ENCODE assay signal across 16 cellular contexts in the genomic region with DNA sequence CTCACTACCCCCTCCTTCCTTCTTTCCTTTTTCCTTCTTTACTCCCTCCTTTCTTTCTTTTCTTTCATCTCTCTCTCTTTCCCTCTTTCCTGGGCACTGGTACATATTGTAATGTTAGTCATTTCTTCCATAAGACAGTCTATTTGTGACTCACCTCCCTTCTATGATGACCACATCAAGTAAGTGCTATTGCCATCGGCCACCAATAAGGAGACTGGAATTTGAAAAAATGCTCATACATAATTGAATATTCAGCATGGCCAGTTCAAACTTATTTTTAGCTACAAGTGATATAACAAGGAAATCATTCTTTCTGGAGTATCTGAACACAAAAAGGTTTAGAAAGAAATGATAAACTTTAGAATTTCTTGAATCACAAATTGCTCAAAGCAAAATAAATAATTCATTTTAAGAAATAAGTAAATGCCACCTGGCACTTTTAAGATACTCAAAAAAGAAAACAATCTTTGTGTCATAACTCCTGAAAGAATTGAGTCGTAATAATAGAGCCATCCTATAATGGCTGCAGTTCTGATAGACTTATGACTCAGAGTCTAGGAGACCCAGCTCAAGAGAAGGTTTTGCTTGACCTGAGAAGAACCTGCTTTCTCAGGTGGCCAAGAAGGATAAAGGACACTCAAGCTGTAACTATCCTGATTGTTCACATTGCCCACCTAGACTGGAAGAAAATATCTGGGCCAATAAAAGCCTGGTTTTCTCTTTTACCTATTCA. TPM values are rescaled to one million over a fixed set of nuclear protein-coding genes. Genes with fewer than 3 reads are reported as not detected.
DNase-seq lines count a peak whose midpoint lies in the region; ATAC-seq and TF ChIP-seq lines count a peak whose summit lies in the region.
"Had no signal": no experiment of that assay in that cellular context is flagged by ENCODE, and none has a peak within 500 bp of the region (broad histone marks: within the 10 kb centered on the region; RNA-seq: fewer than 3 reads in every experiment).

No MANE protein-coding gene starts in this region.

- no peak for ATAC-seq in GM23338

- H3K36me3 ChIP-seq in GM23338 (ENCODE audit: insufficient read depth) (no peaks in the 10 kb centered on the region), SJSA1 (no peaks in the 10 kb centered on the region), skeletal muscle satellite cell (ENCODE audit: insufficient read depth, low read length) (no peaks in the 10 kb centered on the region), Peyer's patch (no peaks in the 10 kb centered on the region), endodermal cell (ENCODE audit: control insufficient read depth, insufficient read depth, low read length) (no peaks in the 10 kb centered on the region)

- H3K9ac ChIP-seq in skeletal muscle satellite cell (ENCODE audit: low read depth, low read length) (peak overlapping the region; percentile 49), endodermal cell (ENCODE audit: extremely low read depth, low read length, poor library complexity, severe bottlenecking) (no peak overlapping the region)

- TF ChIP-seq CTCF in GM23338 (conservative IDR thresholded peaks at IDR 0.05; ENCODE audit: low read depth in 2 of 2) (no peak), mesothelial cell of epicardium (IDR thresholded peaks at IDR 0.05; ENCODE audit: unreplicated experiment) (no peak), Peyer's patch (IDR thresholded peaks at IDR 0.05) (no peak), endodermal cell (conservative IDR thresholded peaks at IDR 0.05) (no peak)

- no peaks in the 10 kb centered on the region for H4K20me1 ChIP-seq in GM23338 (replicated peaks; ENCODE audit: insufficient read depth)

- H3K79me2 ChIP-seq in GM23338 (replicated peaks; ENCODE audit: insufficient read depth): no peaks in the 10 kb centered on the region

- H3K27me3 ChIP-seq in GM23338 (ENCODE audit: insufficient read depth): no peaks in the 10 kb centered on the region
- H3K27me3 ChIP-seq in SJSA1 (replicated peaks): no peaks in the 10 kb centered on the region
- no peaks in the 10 kb centered on the region for H3K27me3 ChIP-seq in skeletal muscle satellite cell (ENCODE audit: control insufficient read depth, insufficient read depth, low read length)
- H3K27me3 ChIP-seq in Peyer's patch: no peaks in the 10 kb centered on the region
- H3K27me3 ChIP-seq in endodermal cell (ENCODE audit: control insufficient read depth, insufficient read depth, low read length, poor library complexity, severe bottlenecking): peaks cover 7% of the 10 kb centered on the region

- H3K4me3 ChIP-seq in GM23338: no peak overlapping the region
- H3K4me3 ChIP-seq in SJSA1: no peak overlapping the region
- no peak overlapping the region for H3K4me3 ChIP-seq in skeletal muscle satellite cell (ENCODE audit: low read length)
- H3K4me3 ChIP-seq in Peyer's patch: no peak overlapping the region
- no peak overlapping the region for H3K4me3 ChIP-seq in endodermal cell (ENCODE audit: low read length)

- no peaks in the 10 kb centered on the region for H3F3A ChIP-seq in GM23338 (replicated peaks; ENCODE audit: low read depth)

- no peaks in the 10 kb centered on the region; the same call in 2 of the 3 replicates for H3K9me3 Mint-ChIP-seq in GM23338
- H3K9me3 Mint-ChIP-seq in mesothelial cell of epicardium: peaks cover 10% of the 10 kb centered on the region
- H3K9me3 Mint-ChIP-seq in endodermal cell: no peaks in the 10 kb centered on the region
- H3K9me3 Mint-ChIP-seq: activated CD4-positive, alpha-beta memory T cell treated with anti-CD3 and anti-CD28 coated beads for 36 hours had no signal

- no peaks in the 10 kb centered on the region for H3K36me3 Mint-ChIP-seq in GM23338 (ENCODE audit: low read depth)
- H3K36me3 Mint-ChIP-seq in mesothelial cell of epicardium: no peaks in the 10 kb centered on the region
- H3K36me3 Mint-ChIP-seq in endodermal cell (ENCODE audit: low read depth): no peaks in the 10 kb centered on the region
- H3K36me3 Mint-ChIP-seq: activated CD4-positive, alpha-beta memory T cell treated with anti-CD3 and anti-CD28 coated beads for 36 hours had no signal

- H3K4me2 ChIP-seq in GM23338 (no peak overlapping the region), skeletal muscle satellite cell (ENCODE audit: low read length) (peak overlapping the region; percentile 24)

- H3K27ac ChIP-seq in GM23338 (ENCODE audit: low read depth) (no peak overlapping the region), SJSA1 (peak overlapping the region; percentile 82), Peyer's patch (no peak overlapping the region), endodermal cell (ENCODE audit: low read depth, low read length) (no peak overlapping the region)
- H3K27ac ChIP-seq: HL-60 had no signal

- H3K27me3 Mint-ChIP-seq in GM23338 (ENCODE audit: insufficient read depth, low read depth, poor library complexity): no peaks in the 10 kb centered on the region
- H3K27me3 Mint-ChIP-seq in mesothelial cell of epicardium (ENCODE audit: low read depth): peaks cover 4% of the 10 kb centered on the region
- peaks cover 11% of the 10 kb centered on the region for H3K27me3 Mint-ChIP-seq in endodermal cell (ENCODE audit: insufficient read depth)
- H3K27me3 Mint-ChIP-seq: activated CD4-positive, alpha-beta memory T cell treated with anti-CD3 and anti-CD28 coated beads for 36 hours had no signal

- H3K9me2 ChIP-seq in GM23338 (ENCODE audit: insufficient read depth): no peaks in the 10 kb centered on the region; the same call in 1 of the 2 replicates

- 87 to 92% methylated on average over 1 to 2 of the region's 2 CpGs for WGBS in endodermal cell (ENCODE audit: insufficient coverage in 1 of 2, insufficient read length in 1 of 2), 2 experiments

- H3K4me1 ChIP-seq in GM23338 (ENCODE audit: insufficient read depth): no peaks in the 10 kb centered on the region
- H3K4me1 ChIP-seq in SJSA1 (replicated peaks): peaks cover 42% of the 10 kb centered on the region
- peaks cover 70% of the 10 kb centered on the region for H3K4me1 ChIP-seq in skeletal muscle satellite cell (ENCODE audit: control insufficient read depth, insufficient read depth, low read length)
- H3K4me1 ChIP-seq in Peyer's patch: no peaks in the 10 kb centered on the region
- H3K4me1 ChIP-seq in endodermal cell (ENCODE audit: control insufficient read depth, insufficient read depth, low read length): no peaks in the 10 kb centered on the region

- H3K4me3 Mint-ChIP-seq in GM23338 (no peak overlapping the region), mesothelial cell of epicardium (no peak overlapping the region), endodermal cell (no peak overlapping the region)
- H3K4me3 Mint-ChIP-seq: activated CD4-positive, alpha-beta memory T cell treated with anti-CD3 and anti-CD28 coated beads for 36 hours; nephron had no signal

- DNase-seq in GM23338 (ENCODE audit: low spot score): no peak
- peak in 1 of 2 experiments; percentile 76 for DNase-seq in SJSA1 (ENCODE audit: low read depth in 1 of 2, low spot score in 2 of 2)
- peak; percentile 89 for DNase-seq in fibroblast of peridontal ligament (ENCODE audit: extremely low read depth)
- no peak for DNase-seq in mesothelial cell of epicardium (ENCODE audit: low spot score in 2 of 2, unreplicated experiment in 2 of 2)
- no peak for DNase-seq in T1000 (lab: John Stamatoyannopoulos, UW)
- DNase-seq in Peyer's patch: no peak
- no peak for DNase-seq in endodermal cell
- DNase-seq: activated CD4-positive, alpha-beta memory T cell treated with anti-CD3 and anti-CD28 coated beads for 36 hours; activated effector memory CD4-positive, alpha-beta T cell treated with Interleukin-2 at 50 U/mL for 16 hours; cerebellar nuclear complex; MV-4-11; NCI-H2171; T-helper 9 cell had no signal

- H3K4me1 Mint-ChIP-seq in GM23338 (no peaks in the 10 kb centered on the region), mesothelial cell of epicardium (no peaks in the 10 kb centered on the region), endodermal cell (peaks cover 3% of the 10 kb centered on the region)

- H3K9me3 ChIP-seq in SJSA1 (replicated peaks): peaks cover 3% of the 10 kb centered on the region; the same call in 1 of the 2 replicates
- no peaks in the 10 kb centered on the region for H3K9me3 ChIP-seq in skeletal muscle satellite cell (replicated peaks; ENCODE audit: low read length)
- H3K9me3 ChIP-seq in Peyer's patch: no peaks in the 10 kb centered on the region
- peaks cover 6% of the 10 kb centered on the region for H3K9me3 ChIP-seq in endodermal cell (ENCODE audit: control insufficient read depth, low read length)

- H2AFZ ChIP-seq in GM23338: no peak overlapping the region

- peak overlapping the region; percentile 12; the same call in 1 of the 2 replicates for H3K27ac Mint-ChIP-seq in GM23338
- H3K27ac Mint-ChIP-seq in mesothelial cell of epicardium: no peak overlapping the region
- H3K27ac Mint-ChIP-seq in endodermal cell: no peak overlapping the region
- H3K27ac Mint-ChIP-seq: activated CD4-positive, alpha-beta memory T cell treated with anti-CD3 and anti-CD28 coated beads for 36 hours; nephron had no signal

- TF ChIP-seq POLR2A in Peyer's patch (IDR thresholded peaks at IDR 0.05): no peak

TF ChIP-seq in GM23338, 12 proteins besides CTCF, POLR2A, EP300 and RAD21:
- no peak for TF ChIP-seq NANOG (IDR thresholded peaks at IDR 0.05; ENCODE audit: borderline replicate concordance)

RNA-seq across cellular contexts. Expression of a gene that starts 51.6 kb away (rescaled TPM):
- total RNA-seq in GM23338 (2014; rRNA removed; shearing (Covaris generic)): 2.1 and 3.5 TPM in 2 replicates
- polyA plus RNA-seq in GM23338 (2016; fragmentation: Nextera tagmentation; extraction: Ambion mirVana): 1.2 and 2.6 TPM in 2 replicates
- 5.1 and 6.6 TPM in 2 replicates for total RNA-seq in SJSA1 (2014; rRNA removed; shearing (Covaris generic))
- total RNA-seq in skeletal muscle satellite cell (2012; rRNA removed): 56.1 and 56.5 TPM in 2 replicates
- 68.0 to 80.6 TPM (median 71.1 TPM) in 3 replicates for total RNA-seq in mesothelial cell of epicardium
- total RNA-seq in Peyer's patch: 1 to 10 TPM in 3 of 4 donors, under 1 TPM in 1; 0.18 to 2.8 (median 1.6) TPM
- total RNA-seq in endodermal cell: 1 to 10 TPM in 1 of 2 donors, under 1 TPM in 1; 1.00 to 2.9 TPM
- polyA plus RNA-seq in endodermal cell (2013, experiment 1 of 2): 2.2 TPM
- polyA plus RNA-seq in endodermal cell (2013, experiment 2 of 2): 3.4 TPM
